20 cellular contexts compared by ENCODE assay signal in genomic region chr4:139806929-139807328, GRCh38.
"Had no signal": no experiment of that assay in that cellular context is flagged by ENCODE, and none has a peak within 500 bp of the region (broad histone marks: within the 10 kb centered on the region; RNA-seq: fewer than 3 reads in every experiment).

No MANE protein-coding gene starts in this region.

- H3K4me3 ChIP-seq: colonic mucosa, heart right ventricle, left ventricle myocardium inferior, pancreas, stomach, thoracic aorta had no signal

- H3K27me3 ChIP-seq: colonic mucosa, heart right ventricle, pancreas, stomach had no signal

- H3K4me1 ChIP-seq: colonic mucosa, pancreas had no signal

- H3K27me3 Mint-ChIP-seq: activated naive CD8-positive, alpha-beta T cell treated with anti-CD3 and anti-CD28 coated beads, Interleukin-2, amount 10 ng/mL, durations not matched to agents 7 days and 5 days had no signal

- ATAC-seq: activated CD4-positive, alpha-beta T cell treated with anti-CD3 and anti-CD28 coated beads for 36 hours; activated T-cell treated with anti-CD3 and anti-CD28 coated beads, Interleukin-2, amount 50 U/mL, for 72 hours; heart right ventricle; pancreas had no signal

- H3K36me3 ChIP-seq: colonic mucosa, heart right ventricle, left ventricle myocardium inferior, pancreas, stomach, thoracic aorta had no signal

- DNase-seq: activated CD4-positive, alpha-beta memory T cell treated with anti-CD3 and anti-CD28 coated beads, Interleukin-2, amount 10 ng/mL, durations not matched to agents 7 days and 5 days; activated CD4-positive, alpha-beta T cell treated with anti-CD3 and anti-CD28 coated beads for 36 hours; activated gamma-delta T cell treated with Interleukin-2 at 50 U/mL for 16 hours; activated naive CD8-positive, alpha-beta T cell treated with anti-CD3 and anti-CD28 coated beads, Interleukin-2, amount 10 ng/mL, durations not matched to agents 7 days and 5 days; activated T-cell treated with anti-CD3 and anti-CD28 coated beads, Interleukin-2, amount 50 U/mL, for 72 hours; aorta; colonic mucosa; foreskin melanocyte; heart right ventricle; left ventricle myocardium inferior; mesenchymal stem cell; pancreas; retina; stimulated activated CD4-positive, alpha-beta T cell treated with anti-CD3 and anti-CD28 coated beads, Interleukin-4, amount 100 ng/mL, for 4 hours; stomach; T1000 had no signal

- FAIRE-seq: endothelial cell of umbilical vein, keratinocyte, pancreas had no signal

- H3K9me3 Mint-ChIP-seq: activated CD4-positive, alpha-beta memory T cell treated with anti-CD3 and anti-CD28 coated beads, Interleukin-2, amount 10 ng/mL, durations not matched to agents 7 days and 5 days; activated T-cell treated with anti-CD3 and anti-CD28 coated beads, Interleukin-2, amount 50 U/mL, for 72 hours had no signal

- H3K4me3 Mint-ChIP-seq: activated CD4-positive, alpha-beta memory T cell treated with anti-CD3 and anti-CD28 coated beads, Interleukin-2, amount 10 ng/mL, durations not matched to agents 7 days and 5 days; activated CD4-positive, alpha-beta T cell treated with anti-CD3 and anti-CD28 coated beads for 36 hours; activated naive CD8-positive, alpha-beta T cell treated with anti-CD3 and anti-CD28 coated beads, Interleukin-2, amount 10 ng/mL, durations not matched to agents 7 days and 5 days; activated T-cell treated with anti-CD3 and anti-CD28 coated beads, Interleukin-2, amount 50 U/mL, for 72 hours had no signal

- H3K27ac Mint-ChIP-seq: activated CD4-positive, alpha-beta memory T cell treated with anti-CD3 and anti-CD28 coated beads, Interleukin-2, amount 10 ng/mL, durations not matched to agents 7 days and 5 days; activated CD4-positive, alpha-beta T cell treated with anti-CD3 and anti-CD28 coated beads for 36 hours; activated naive CD8-positive, alpha-beta T cell treated with anti-CD3 and anti-CD28 coated beads, Interleukin-2, amount 10 ng/mL, durations not matched to agents 7 days and 5 days; activated T-cell treated with anti-CD3 and anti-CD28 coated beads, Interleukin-2, amount 50 U/mL, for 72 hours had no signal

- H3K9me3 ChIP-seq: colonic mucosa, pancreas, thoracic aorta had no signal

- H3K27ac ChIP-seq: colonic mucosa, left ventricle myocardium inferior, pancreas, stomach, thoracic aorta, VCaP had no signal
